Comparison of ENCODE assay signal across 1 cellular context in genomic region chr20:23393999-23394775, GRCh38.
TF ChIP-seq lines count a peak whose summit lies in the region.

No MANE protein-coding gene starts in this region.

TF ChIP-seq in GM23338, 12 proteins besides CTCF, POLR2A, EP300 and RAD21 (continued from another document):
- no peak for TF ChIP-seq REST (IDR thresholded peaks at IDR 0.05; ENCODE audit: unreplicated experiment)
- TF ChIP-seq JUNB (IDR thresholded peaks at IDR 0.05; ENCODE audit: unreplicated experiment), result no peak
- no peak for TF ChIP-seq ZNF114 (CRISPR knock-in tag; IDR thresholded peaks at IDR 0.05)
- TF ChIP-seq, protein P1, sequence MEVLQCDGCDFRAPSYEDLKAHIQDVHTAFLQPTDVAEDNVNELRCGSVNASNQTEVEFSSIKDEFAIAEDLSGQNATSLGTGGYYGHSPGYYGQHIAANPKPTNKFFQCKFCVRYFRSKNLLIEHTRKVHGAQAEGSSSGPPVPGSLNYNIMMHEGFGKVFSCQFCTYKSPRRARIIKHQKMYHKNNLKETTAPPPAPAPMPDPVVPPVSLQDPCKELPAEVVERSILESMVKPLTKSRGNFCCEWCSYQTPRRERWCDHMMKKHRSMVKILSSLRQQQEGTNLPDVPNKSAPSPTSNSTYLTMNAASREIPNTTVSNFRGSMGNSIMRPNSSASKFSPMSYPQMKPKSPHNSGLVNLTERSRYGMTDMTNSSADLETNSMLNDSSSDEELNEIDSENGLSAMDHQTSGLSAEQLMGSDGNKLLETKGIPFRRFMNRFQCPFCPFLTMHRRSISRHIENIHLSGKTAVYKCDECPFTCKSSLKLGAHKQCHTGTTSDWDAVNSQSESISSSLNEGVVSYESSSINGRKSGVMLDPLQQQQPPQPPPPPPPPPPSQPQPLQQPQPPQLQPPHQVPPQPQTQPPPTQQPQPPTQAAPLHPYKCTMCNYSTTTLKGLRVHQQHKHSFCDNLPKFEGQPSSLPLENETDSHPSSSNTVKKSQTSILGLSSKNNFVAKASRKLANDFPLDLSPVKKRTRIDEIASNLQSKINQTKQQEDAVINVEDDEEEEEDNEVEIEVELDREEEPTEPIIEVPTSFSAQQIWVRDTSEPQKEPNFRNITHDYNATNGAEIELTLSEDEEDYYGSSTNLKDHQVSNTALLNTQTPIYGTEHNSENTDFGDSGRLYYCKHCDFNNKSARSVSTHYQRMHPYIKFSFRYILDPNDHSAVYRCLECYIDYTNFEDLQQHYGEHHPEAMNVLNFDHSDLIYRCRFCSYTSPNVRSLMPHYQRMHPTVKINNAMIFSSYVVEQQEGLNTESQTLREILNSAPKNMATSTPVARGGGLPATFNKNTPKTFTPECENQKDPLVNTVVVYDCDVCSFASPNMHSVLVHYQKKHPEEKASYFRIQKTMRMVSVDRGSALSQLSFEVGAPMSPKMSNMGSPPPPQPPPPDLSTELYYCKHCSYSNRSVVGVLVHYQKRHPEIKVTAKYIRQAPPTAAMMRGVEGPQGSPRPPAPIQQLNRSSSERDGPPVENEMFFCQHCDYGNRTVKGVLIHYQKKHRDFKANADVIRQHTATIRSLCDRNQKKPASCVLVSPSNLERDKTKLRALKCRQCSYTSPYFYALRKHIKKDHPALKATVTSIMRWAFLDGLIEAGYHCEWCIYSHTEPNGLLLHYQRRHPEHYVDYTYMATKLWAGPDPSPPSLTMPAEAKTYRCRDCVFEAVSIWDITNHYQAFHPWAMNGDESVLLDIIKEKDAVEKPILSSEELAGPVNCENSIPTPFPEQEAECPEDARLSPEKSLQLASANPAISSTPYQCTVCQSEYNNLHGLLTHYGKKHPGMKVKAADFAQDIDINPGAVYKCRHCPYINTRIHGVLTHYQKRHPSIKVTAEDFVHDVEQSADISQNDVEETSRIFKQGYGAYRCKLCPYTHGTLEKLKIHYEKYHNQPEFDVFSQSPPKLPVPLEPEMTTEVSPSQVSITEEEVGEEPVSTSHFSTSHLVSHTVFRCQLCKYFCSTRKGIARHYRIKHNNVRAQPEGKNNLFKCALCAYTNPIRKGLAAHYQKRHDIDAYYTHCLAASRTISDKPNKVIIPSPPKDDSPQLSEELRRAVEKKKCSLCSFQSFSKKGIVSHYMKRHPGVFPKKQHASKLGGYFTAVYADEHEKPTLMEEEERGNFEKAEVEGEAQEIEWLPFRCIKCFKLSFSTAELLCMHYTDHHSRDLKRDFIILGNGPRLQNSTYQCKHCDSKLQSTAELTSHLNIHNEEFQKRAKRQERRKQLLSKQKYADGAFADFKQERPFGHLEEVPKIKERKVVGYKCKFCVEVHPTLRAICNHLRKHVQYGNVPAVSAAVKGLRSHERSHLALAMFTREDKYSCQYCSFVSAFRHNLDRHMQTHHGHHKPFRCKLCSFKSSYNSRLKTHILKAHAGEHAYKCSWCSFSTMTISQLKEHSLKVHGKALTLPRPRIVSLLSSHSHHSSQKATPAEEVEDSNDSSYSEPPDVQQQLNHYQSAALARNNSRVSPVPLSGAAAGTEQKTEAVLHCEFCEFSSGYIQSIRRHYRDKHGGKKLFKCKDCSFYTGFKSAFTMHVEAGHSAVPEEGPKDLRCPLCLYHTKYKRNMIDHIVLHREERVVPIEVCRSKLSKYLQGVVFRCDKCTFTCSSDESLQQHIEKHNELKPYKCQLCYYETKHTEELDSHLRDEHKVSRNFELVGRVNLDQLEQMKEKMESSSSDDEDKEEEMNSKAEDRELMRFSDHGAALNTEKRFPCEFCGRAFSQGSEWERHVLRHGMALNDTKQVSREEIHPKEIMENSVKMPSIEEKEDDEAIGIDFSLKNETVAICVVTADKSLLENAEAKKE (CRISPR knock-in tag; IDR thresholded peaks at IDR 0.05), result no peak
